Comparison of ENCODE assay signal across 24 cellular contexts in genomic region chr4:140187316-140187695, GRCh38. TPM values are rescaled to one million over a fixed set of nuclear protein-coding genes. Genes with fewer than 3 reads are reported as not detected.
DNase-seq lines count a peak whose midpoint lies in the region; ATAC-seq and TF ChIP-seq lines count a peak whose summit lies in the region.
"Had no signal": no experiment of that assay in that cellular context is flagged by ENCODE, and none has a peak within 500 bp of the region (broad histone marks: within the 10 kb centered on the region; RNA-seq: fewer than 3 reads in every experiment).

No MANE protein-coding gene starts in this region.

- H3K9me3 ChIP-seq in HEK293 (ENCODE audit: control insufficient read depth, insufficient read depth, low read depth, low read length) (no peaks in the 10 kb centered on the region), RWPE2 (ENCODE audit: severe bottlenecking) (no peaks in the 10 kb centered on the region), esophagus squamous epithelium (no peaks in the 10 kb centered on the region), suprapubic skin (no peaks in the 10 kb centered on the region), Caco-2 (no peaks in the 10 kb centered on the region), heart right ventricle (no peaks in the 10 kb centered on the region)

- ATAC-seq in RWPE2 (ENCODE audit: low read depth) (no peak), heart right ventricle (no peak)
- ATAC-seq: activated CD8-positive, alpha-beta T cell treated with anti-CD3 and anti-CD28 coated beads, Interleukin-2, amount 10 ng/mL, durations not matched to agents 7 days and 5 days; left ventricle myocardium superior; naive thymus-derived CD4-positive, alpha-beta T cell had no signal

- DNase-seq in RWPE2 (ENCODE audit: low spot score) (no peak), esophagus squamous epithelium (lab: John Stamatoyannopoulos, UW) (no peak), suprapubic skin (ENCODE audit: low spot score in 2 of 2) (no peak), NCI-H2029 (lab: John Stamatoyannopoulos, UW) (no peak), Caco-2 (no peak), heart right ventricle (no peak)
- DNase-seq: activated CD8-positive, alpha-beta T cell treated with anti-CD3 and anti-CD28 coated beads, Interleukin-2, amount 10 ng/mL, durations not matched to agents 7 days and 5 days; AML-193; CD4-positive, alpha-beta memory T cell; DMS79; endodermal cell; KBM-7; left ventricle myocardium superior; MM.1S; naive thymus-derived CD4-positive, alpha-beta T cell; NCI-H2081 treated with DMSO at 0.1 percent for 48 hours; NCI-H774; stimulated activated CD4-positive, alpha-beta T cell treated with anti-CD3 and anti-CD28 coated beads, Interleukin-2, amount 100 ng/mL, for 24 hours had no signal

- no peak for TF ChIP-seq EP300 in suprapubic skin (IDR thresholded peaks at IDR 0.05)

- WGBS in esophagus squamous epithelium, 2 donors = 44 to 46% methylated on average over 1 of the region's 1 CpG
- 50% methylated on average over 1 of the region's 1 CpG for WGBS in suprapubic skin
- WGBS in heart right ventricle, 2 donors = 80% methylated on average over 1 of the region's 1 CpG

- POLR2A ChIA-PET in HEK293 (lab: Yijun Ruan, JAX) = no interaction called here
- POLR2A ChIA-PET in Caco-2 (lab: Charles Lee) = no interaction called here

- TF ChIP-seq POLR2A in esophagus squamous epithelium (IDR thresholded peaks at IDR 0.05) (no peak), suprapubic skin (IDR thresholded peaks at IDR 0.05) (no peak)

- H3K4me3 ChIP-seq in HEK293 (ENCODE audit: low read depth, low read length) (no peak overlapping the region), RWPE2 (ENCODE audit: severe bottlenecking) (no peak overlapping the region), esophagus squamous epithelium (no peak overlapping the region), suprapubic skin (no peak overlapping the region), Caco-2 (ENCODE audit: low read depth, low read length) (no peak overlapping the region), heart right ventricle (no peak overlapping the region)
- H3K4me3 ChIP-seq: skin epidermis had no signal

- H3K36me3 ChIP-seq in HEK293 (ENCODE audit: control insufficient read depth in 2 of 2, insufficient read depth in 1 of 2, low read length in 2 of 2) = no peaks in the 10 kb centered on the region
- H3K36me3 ChIP-seq in RWPE2 (ENCODE audit: low read depth) = no peaks in the 10 kb centered on the region
- no peaks in the 10 kb centered on the region for H3K36me3 ChIP-seq in esophagus squamous epithelium
- H3K36me3 ChIP-seq in suprapubic skin = no peaks in the 10 kb centered on the region
- H3K36me3 ChIP-seq in Caco-2 (ENCODE audit: control insufficient read depth, insufficient read depth, low read length) = no peaks in the 10 kb centered on the region
- no peaks in the 10 kb centered on the region for H3K36me3 ChIP-seq in heart right ventricle

- H3K27me3 ChIP-seq in RWPE2 (ENCODE audit: insufficient read depth, poor library complexity, severe bottlenecking) (no peaks in the 10 kb centered on the region), esophagus squamous epithelium (no peaks in the 10 kb centered on the region), suprapubic skin (no peaks in the 10 kb centered on the region), Caco-2 (replicated peaks; ENCODE audit: control insufficient read depth, insufficient read depth, low read length) (no peaks in the 10 kb centered on the region), heart right ventricle (no peaks in the 10 kb centered on the region)

- H3K27ac ChIP-seq in HEK293 (ENCODE audit: extremely low read depth, low read depth, low read length) (no peak overlapping the region), RWPE2 (ENCODE audit: poor library complexity, severe bottlenecking) (peak overlapping the region; percentile 24), esophagus squamous epithelium (peak overlapping the region; percentile 53 to 79 (median 68)), suprapubic skin (peak overlapping the region; percentile 35), heart right ventricle (no peak overlapping the region)

- no TSS peak for BruUV-seq in Caco-2 (replicated peaks; lab: Mats Ljungman, UMichigan)

- TF ChIP-seq CTCF in HEK293 (tag by site-specific recombination; IDR thresholded peaks at IDR 0.05) (no peak), RWPE2 (IDR thresholded peaks at IDR 0.05; ENCODE audit: poor library complexity, severe bottlenecking) (no peak), esophagus squamous epithelium (IDR thresholded peaks at IDR 0.05) (no peak), suprapubic skin (IDR thresholded peaks at IDR 0.05) (no peak), Caco-2 (IDR thresholded peaks at IDR 0.05; ENCODE audit: insufficient read depth in 1 of 2, low read depth in 1 of 2, low read length in 1 of 2, severe bottlenecking in 1 of 2, unreplicated experiment in 1 of 2) (no peak), heart right ventricle (IDR thresholded peaks at IDR 0.05) (no peak)

- CTCF ChIA-PET in HEK293 (lab: Yijun Ruan, JAX) = no interaction called here
- CTCF ChIA-PET in Caco-2 (lab: Charles Lee) = no interaction called here

- no peak overlapping the region for H3K4me3 Mint-ChIP-seq in Caco-2 (ENCODE audit: unreplicated experiment)
- H3K4me3 Mint-ChIP-seq: activated CD8-positive, alpha-beta T cell treated with anti-CD3 and anti-CD28 coated beads, Interleukin-2, amount 10 ng/mL, durations not matched to agents 7 days and 5 days; CD4-positive, alpha-beta memory T cell; dendritic cell treated with granulocyte-macrophage colony-stimulating factor and Interleukin-4, amounts not matched to agents 40 ng/mL and 50 ng/mL, for 4 days; endodermal cell; mesothelial cell of epicardium; naive thymus-derived CD4-positive, alpha-beta T cell had no signal

- intact Hi-C loops in esophagus squamous epithelium (cut with DNase I) (no loop called here), Caco-2 (cut with micrococcal nuclease; ENCODE audit: unreplicated experiment) (no loop called here), heart right ventricle (cut with DNase I) (no loop called here)

- H3K4me1 ChIP-seq in HEK293 (ENCODE audit: control insufficient read depth, insufficient read depth, low read length) (no peaks in the 10 kb centered on the region), RWPE2 (ENCODE audit: insufficient read depth, poor library complexity, severe bottlenecking) (peaks cover 14% of the 10 kb centered on the region), esophagus squamous epithelium (peaks cover 13 to 40% (median 21%) of the 10 kb centered on the region in 3 donors), suprapubic skin (peaks cover 32% of the 10 kb centered on the region), Caco-2 (no peaks in the 10 kb centered on the region), heart right ventricle (peaks cover 0 to 4% (median 0%) of the 10 kb centered on the region in 9 donors)

- H3K27ac Mint-ChIP-seq in Caco-2 (ENCODE audit: unreplicated experiment) = no peak overlapping the region
- H3K27ac Mint-ChIP-seq: activated CD8-positive, alpha-beta T cell treated with anti-CD3 and anti-CD28 coated beads, Interleukin-2, amount 10 ng/mL, durations not matched to agents 7 days and 5 days; activated naive CD4-positive, alpha-beta T cell treated with anti-CD3 and anti-CD28 coated beads, Interleukin-2, amount 50 U/mL, for 72 hours; activated T-helper 2 cell treated with anti-CD3 and anti-CD28 coated beads, Interferon-gamma antibody, Interleukin-2, Interleukin-4, amounts not matched to agents 10 μg/mL and 5 μg/mL and 100 μg/mL, durations not matched to agents 14 hours and 24 hours and 36 hours; CD4-positive, alpha-beta memory T cell; dendritic cell treated with granulocyte-macrophage colony-stimulating factor and Interleukin-4, amounts not matched to agents 40 ng/mL and 50 ng/mL, for 4 days; endodermal cell; mesothelial cell of epicardium; naive thymus-derived CD4-positive, alpha-beta T cell had no signal

- H3K9me3 Mint-ChIP-seq in Caco-2 (ENCODE audit: unreplicated experiment) = no peaks in the 10 kb centered on the region
- H3K9me3 Mint-ChIP-seq: activated naive CD4-positive, alpha-beta T cell treated with anti-CD3 and anti-CD28 coated beads, Interleukin-2, amount 50 U/mL, for 72 hours; activated T-helper 2 cell treated with anti-CD3 and anti-CD28 coated beads, Interferon-gamma antibody, Interleukin-2, Interleukin-4, amounts not matched to agents 10 μg/mL and 5 μg/mL and 100 μg/mL, durations not matched to agents 14 hours and 24 hours and 36 hours; dendritic cell treated with granulocyte-macrophage colony-stimulating factor and Interleukin-4, amounts not matched to agents 40 ng/mL and 50 ng/mL, for 4 days; endodermal cell; mesothelial cell of epicardium; naive thymus-derived CD4-positive, alpha-beta T cell had no signal

- H3K36me3 Mint-ChIP-seq in Caco-2 (ENCODE audit: insufficient read depth, unreplicated experiment) = no peaks in the 10 kb centered on the region
- H3K36me3 Mint-ChIP-seq: activated naive CD4-positive, alpha-beta T cell treated with anti-CD3 and anti-CD28 coated beads, Interleukin-2, amount 50 U/mL, for 72 hours; CD4-positive, alpha-beta memory T cell; mesothelial cell of epicardium; naive thymus-derived CD4-positive, alpha-beta T cell had no signal

- H3K4me1 Mint-ChIP-seq in Caco-2 (ENCODE audit: low read depth, unreplicated experiment) = no peaks in the 10 kb centered on the region
- H3K4me1 Mint-ChIP-seq: CD4-positive, alpha-beta memory T cell; naive thymus-derived CD4-positive, alpha-beta T cell had no signal

- H3K27me3 Mint-ChIP-seq in Caco-2 (ENCODE audit: insufficient read depth, unreplicated experiment) = no peaks in the 10 kb centered on the region
- H3K27me3 Mint-ChIP-seq: dendritic cell treated with granulocyte-macrophage colony-stimulating factor and Interleukin-4, amounts not matched to agents 40 ng/mL and 50 ng/mL, for 4 days had no signal

TF ChIP-seq in HEK293, 187 proteins besides CTCF, POLR2A, EP300 and RAD21 (continues in another document):
- TF ChIP-seq ZNF510 (tag by site-specific recombination; IDR thresholded peaks at IDR 0.05; ENCODE audit: insufficient replicate concordance) (no peak), ZNF37A (tag by site-specific recombination; IDR thresholded peaks at IDR 0.05) (peak; percentile 68; the same call in 1 of the 2 replicates), GLI4 (tag by site-specific recombination; IDR thresholded peaks at IDR 0.05) (no peak)

RNA-seq across cellular contexts. Expression of gene MAML3, which starts 33.3 kb away (rescaled TPM):
- 10 to 100 TPM in 2 of 4 donors, 1 to 10 TPM in 2; 6.9 to 14.2 (median 8.9) TPM for total RNA-seq in esophagus squamous epithelium
- total RNA-seq in suprapubic skin = 10 to 100 TPM; 18.2 to 42.7 (median 28.6) TPM
- 12.1 TPM in 2 replicates for total RNA-seq in Caco-2 (2022)
- 1 to 10 TPM; 1.3 to 4.6 (median 2.8) TPM for total RNA-seq in heart right ventricle
- 1 to 10 TPM; 1.1 to 1.2 TPM for polyA plus RNA-seq in heart right ventricle

Comparison
In these comparisons a context has a peak if more than half of its experiments do, and no peak if none do; other contexts are left out.
1. H3K27ac ChIP-seq: peak in RWPE2 (single experiment), esophagus squamous epithelium (4 of 4) and suprapubic skin (single experiment); none in HEK293 (single experiment) and heart right ventricle (0 of 10).